ENCODE assay signal across 20 cellular contexts in genomic region chr20:46735436-46735835, GRCh38. TPM values are rescaled to one million over a fixed set of nuclear protein-coding genes. Genes with fewer than 3 reads are reported as not detected.
"Had no signal": no experiment of that assay in that cellular context is flagged by ENCODE, and none has a peak within 500 bp of the region (broad histone marks: within the 10 kb centered on the region; RNA-seq: fewer than 3 reads in every experiment).

No MANE protein-coding gene starts in this region.

- FAIRE-seq: frontal cortex, islet of Langerhans had no signal

- DNase-seq: cortex of kidney; dorsolateral prefrontal cortex; effector CD8-positive, alpha-beta T cell; heart left ventricle; hippocampal formation; kidney glomerular epithelial cell; mammary epithelial cell; mucosa of descending colon; naive thymus-derived CD8-positive, alpha-beta T cell; posterior cingulate gyrus; stimulated activated CD4-positive, alpha-beta T cell treated with anti-CD3 and anti-CD28 coated beads, Interleukin-12 subunit alpha, Interleukin-12 subunit beta, amount 100 ng/mL, for 4 hours; stimulated activated CD4-positive, alpha-beta T cell treated with anti-CD3 and anti-CD28 coated beads, Interleukin-2, amount 100 ng/mL, for 48 hours; stimulated activated naive CD4-positive, alpha-beta T cell treated with Interleukin-2 at 50 U/mL for 16 hours; trophoblast cell had no signal

- H3K27ac ChIP-seq: dorsolateral prefrontal cortex, heart left ventricle, neutrophil, skin epidermis had no signal

- ATAC-seq: heart left ventricle; mucosa of descending colon; naive thymus-derived CD8-positive, alpha-beta T cell; sciatic nerve had no signal

- H3K27me3 ChIP-seq: heart left ventricle had no signal

- H3K9me3 ChIP-seq: heart left ventricle, mucosa of descending colon, neutrophil had no signal

- H3K4me3 ChIP-seq: dorsolateral prefrontal cortex, heart left ventricle, mucosa of descending colon, skin epidermis had no signal

- H3K36me3 ChIP-seq: neutrophil had no signal

- H3K4me1 ChIP-seq: heart left ventricle had no signal

RNA-seq across cellular contexts. Expression of gene SLC2A10, which starts 26.0 kb away (rescaled TPM):
- polyA plus RNA-seq: mammary epithelial cell; naive thymus-derived CD8-positive, alpha-beta T cell; neural cell had no signal
